ENCODE assay signal across 14 cellular contexts in the genomic region with DNA sequence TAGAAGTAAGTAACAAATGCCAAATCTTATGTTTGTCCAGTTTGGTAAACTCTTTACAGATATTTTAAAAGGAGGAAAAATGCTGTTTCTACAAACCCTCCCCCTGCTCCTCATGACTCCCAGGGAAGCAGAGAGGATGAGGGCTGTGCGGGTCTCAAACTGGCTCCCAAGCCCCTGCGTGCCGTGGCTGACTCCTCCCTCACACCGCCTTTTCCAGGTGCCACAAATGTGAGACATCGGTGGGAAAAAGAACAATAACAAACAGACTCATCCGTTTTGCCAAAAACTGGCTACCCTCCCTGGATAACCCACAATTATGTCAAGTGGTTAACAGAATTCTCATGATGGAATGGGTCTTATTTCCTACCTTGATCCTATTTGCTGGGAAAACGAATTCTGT.
DNase-seq lines count a peak whose midpoint lies in the region; ATAC-seq and TF ChIP-seq lines count a peak whose summit lies in the region.
"Had no signal": no experiment of that assay in that cellular context is flagged by ENCODE, and none has a peak within 500 bp of the region (broad histone marks: within the 10 kb centered on the region; RNA-seq: fewer than 3 reads in every experiment).

No MANE protein-coding gene starts in this region.

- no peaks in the 10 kb centered on the region for H3K36me3 Mint-ChIP-seq in brain
- H3K36me3 Mint-ChIP-seq: CD8-positive, alpha-beta memory T cell had no signal

- H3K36me3 ChIP-seq in BLaER1: no peaks in the 10 kb centered on the region
- H3K36me3 ChIP-seq: BE2C had no signal

- no peaks in the 10 kb centered on the region for H3K9me3 ChIP-seq in BLaER1
- H3K9me3 ChIP-seq: A549, BE2C, Caco-2 had no signal

- DNase-seq in D341Med (ENCODE audit: low spot score) (peak; percentile 1), retina (peak; percentile 2), SKM-1 (lab: John Stamatoyannopoulos, UW; ENCODE audit: unreplicated experiment) (no peak)
- DNase-seq: BE2C; Caco-2; CD8-positive, alpha-beta memory T cell; DMS53; HCEC 1CT; HFFc6 had no signal

- H3K4me1 ChIP-seq in BLaER1: peaks cover 91% of the 10 kb centered on the region
- H3K4me1 ChIP-seq: A549, BE2C, Caco-2 had no signal

- no peak overlapping the region for H3K4me3 Mint-ChIP-seq in brain
- H3K4me3 Mint-ChIP-seq: CD8-positive, alpha-beta memory T cell; HFFc6 had no signal

- H3K4me3 ChIP-seq in BLaER1: peak overlapping the region; percentile 24
- H3K4me3 ChIP-seq: A549 had no signal

- peak overlapping the region; percentile 85 for H3K27ac ChIP-seq in BLaER1
- H3K27ac ChIP-seq: A549 had no signal

- no peak for ATAC-seq in HG02870 (IDR thresholded peaks at IDR 0.05; ENCODE audit: unreplicated experiment)
- no peak for ATAC-seq in activated CD4-positive, CD25-positive, alpha-beta regulatory T cell treated with anti-CD3 and anti-CD28 coated beads, Interleukin-2, amount 50 U/mL, for 24 hours
- ATAC-seq: A549 had no signal

- no peaks in the 10 kb centered on the region for H3K27me3 ChIP-seq in BLaER1
- H3K27me3 ChIP-seq: BE2C had no signal

- peak overlapping the region; percentile 63 for H3K9ac ChIP-seq in BLaER1

- peak overlapping the region; percentile 79 for H3K4me2 ChIP-seq in BLaER1
- H3K4me2 ChIP-seq: A549 had no signal

- no peak for TF ChIP-seq CTCF in brain (conservative IDR thresholded peaks at IDR 0.05)

- H3K9me3 Mint-ChIP-seq in brain: no peaks in the 10 kb centered on the region
- H3K9me3 Mint-ChIP-seq: CD8-positive, alpha-beta memory T cell had no signal

- peaks cover 50% of the 10 kb centered on the region for H3K4me1 Mint-ChIP-seq in brain
- H3K4me1 Mint-ChIP-seq: CD8-positive, alpha-beta memory T cell had no signal

- H3K27me3 Mint-ChIP-seq in brain: peaks cover 9% of the 10 kb centered on the region

- H4K20me1 ChIP-seq in BLaER1: no peaks in the 10 kb centered on the region

- H3K27ac Mint-ChIP-seq in brain: peak overlapping the region in 3 of 5 experiments; percentile 28 to 80 (median 30)
- H3K27ac Mint-ChIP-seq: HFFc6 had no signal
